In genomic region chr1:186497651-186498050, GRCh38 we compare ENCODE assay signal across 27 cellular contexts. TPM values are rescaled to one million over a fixed set of nuclear protein-coding genes. Genes with fewer than 3 reads are reported as not detected.
DNase-seq lines count a peak whose midpoint lies in the region; ATAC-seq and TF ChIP-seq lines count a peak whose summit lies in the region.
"Had no signal": no experiment of that assay in that cellular context is flagged by ENCODE, and none has a peak within 500 bp of the region (broad histone marks: within the 10 kb centered on the region; RNA-seq: fewer than 3 reads in every experiment).

No MANE protein-coding gene starts in this region.

- no peaks in the 10 kb centered on the region for H3K27me3 ChIP-seq in effector memory CD4-positive, alpha-beta T cell (replicated peaks; ENCODE audit: control insufficient read depth, insufficient read depth, low read length, poor library complexity, severe bottlenecking)
- H3K27me3 ChIP-seq: dorsolateral prefrontal cortex, tibial artery had no signal

- H3K27me3 Mint-ChIP-seq in HFFc6 (ENCODE audit: insufficient read depth) = no peaks in the 10 kb centered on the region
- H3K27me3 Mint-ChIP-seq: activated naive CD8-positive, alpha-beta T cell treated with anti-CD3 and anti-CD28 coated beads for 36 hours; stimulated activated naive CD8-positive, alpha-beta T cell treated with anti-CD3 and anti-CD28 coated beads, Interleukin-15, amount 100 ng/mL, for 72 hours had no signal

- H3K4me3 ChIP-seq in effector memory CD4-positive, alpha-beta T cell (ENCODE audit: insufficient read depth, low read depth, low read length, poor library complexity, severe bottlenecking) = no peak overlapping the region
- H3K4me3 ChIP-seq: dorsolateral prefrontal cortex, tibial artery had no signal

- H3K9me3 Mint-ChIP-seq in HFFc6 = no peaks in the 10 kb centered on the region
- H3K9me3 Mint-ChIP-seq: activated naive CD8-positive, alpha-beta T cell treated with anti-CD3 and anti-CD28 coated beads for 36 hours; activated T-helper 2 cell treated with anti-CD3 and anti-CD28 coated beads, Interferon-gamma antibody, Interleukin-2, Interleukin-4, amounts not matched to agents 10 μg/mL and 5 μg/mL and 100 μg/mL, durations not matched to agents 14 hours and 24 hours and 36 hours; natural killer cell; stimulated activated naive CD8-positive, alpha-beta T cell treated with anti-CD3 and anti-CD28 coated beads, Interleukin-15, amount 100 ng/mL, for 72 hours; T-helper 2 cell treated with Interferon-gamma antibody and Interleukin-4, amounts not matched to agents 5 μg/mL and 100 μg/mL, for 36 hours had no signal

- H3K36me3 ChIP-seq in effector memory CD4-positive, alpha-beta T cell (ENCODE audit: control insufficient read depth, insufficient read depth, low read length) = no peaks in the 10 kb centered on the region
- H3K36me3 ChIP-seq: tibial artery had no signal

- no peaks in the 10 kb centered on the region for H3K9me3 ChIP-seq in effector memory CD4-positive, alpha-beta T cell (ENCODE audit: control insufficient read depth, low read length)
- H3K9me3 ChIP-seq: tibial artery had no signal

- H3K36me3 Mint-ChIP-seq in HFFc6 (ENCODE audit: low read depth) = peaks cover 8% of the 10 kb centered on the region
- H3K36me3 Mint-ChIP-seq: activated naive CD8-positive, alpha-beta T cell treated with anti-CD3 and anti-CD28 coated beads for 36 hours; natural killer cell had no signal

- H3K4me1 Mint-ChIP-seq in HFFc6 (ENCODE audit: low read depth) = peaks cover 81% of the 10 kb centered on the region
- H3K4me1 Mint-ChIP-seq: natural killer cell had no signal

- no peak overlapping the region for H3K27ac ChIP-seq in effector memory CD4-positive, alpha-beta T cell (ENCODE audit: insufficient read depth, low read length, poor library complexity, severe bottlenecking)
- H3K27ac ChIP-seq: 22Rv1, dorsolateral prefrontal cortex, tibial artery had no signal

- DNase-seq in NCI-H2171 treated with DMSO at 0.1 percent for 48 hours (lab: John Stamatoyannopoulos, UW) = peak; percentile 24
- no peak for DNase-seq in NCI-H2171 (lab: John Stamatoyannopoulos, UW)
- DNase-seq in HFFc6 = no peak
- DNase-seq in NCI-H446 (lab: John Stamatoyannopoulos, UW) = no peak
- DNase-seq in CD1c-positive myeloid dendritic cell (ENCODE audit: extremely low spot score) = no peak
- no peak for DNase-seq in effector memory CD4-positive, alpha-beta T cell
- no peak for DNase-seq in HuH-7.5 (ENCODE audit: low spot score)
- DNase-seq: activated CD8-positive, alpha-beta memory T cell treated with anti-CD3 and anti-CD28 coated beads, Interleukin-2, amount 50 U/mL, for 4 hours; activated naive CD8-positive, alpha-beta T cell treated with anti-CD3 and anti-CD28 coated beads for 36 hours; central memory CD4-positive, alpha-beta T cell; dorsolateral prefrontal cortex; GOT3; left ventricle myocardium superior; midbrain; natural killer cell; NCI-H2107; NCI-H524; right cardiac atrium; stimulated activated naive CD8-positive, alpha-beta T cell treated with anti-CD3 and anti-CD28 coated beads, Interleukin-15, amount 100 ng/mL, for 72 hours; tibial artery had no signal

- H3K4me3 Mint-ChIP-seq in HFFc6 = no peak overlapping the region
- H3K4me3 Mint-ChIP-seq: activated naive CD8-positive, alpha-beta T cell treated with anti-CD3 and anti-CD28 coated beads for 36 hours; natural killer cell; stimulated activated naive CD8-positive, alpha-beta T cell treated with anti-CD3 and anti-CD28 coated beads, Interleukin-15, amount 100 ng/mL, for 72 hours; T-helper 2 cell treated with Interferon-gamma antibody and Interleukin-4, amounts not matched to agents 5 μg/mL and 100 μg/mL, for 36 hours had no signal

- H3K4me1 ChIP-seq in effector memory CD4-positive, alpha-beta T cell (ENCODE audit: control insufficient read depth, insufficient read depth, low read length, poor library complexity, severe bottlenecking) = no peaks in the 10 kb centered on the region

- peak; percentile 47 for ATAC-seq in HG03469 (IDR thresholded peaks at IDR 0.05; ENCODE audit: unreplicated experiment)
- ATAC-seq: HepG2; left ventricle myocardium superior; natural killer cell; right cardiac atrium; stimulated activated naive CD8-positive, alpha-beta T cell treated with anti-CD3 and anti-CD28 coated beads, Interleukin-15, amount 100 ng/mL, for 72 hours had no signal

- H3K27ac Mint-ChIP-seq in HFFc6 = peak overlapping the region; percentile 95
- H3K27ac Mint-ChIP-seq: activated naive CD8-positive, alpha-beta T cell treated with anti-CD3 and anti-CD28 coated beads for 36 hours; activated T-helper 2 cell treated with anti-CD3 and anti-CD28 coated beads, Interferon-gamma antibody, Interleukin-2, Interleukin-4, amounts not matched to agents 10 μg/mL and 5 μg/mL and 100 μg/mL, durations not matched to agents 14 hours and 24 hours and 36 hours; natural killer cell; stimulated activated naive CD8-positive, alpha-beta T cell treated with anti-CD3 and anti-CD28 coated beads, Interleukin-15, amount 100 ng/mL, for 72 hours; T-helper 2 cell treated with Interferon-gamma antibody and Interleukin-4, amounts not matched to agents 5 μg/mL and 100 μg/mL, for 36 hours had no signal

- TF ChIP-seq CTCF in HFFc6 (IDR thresholded peaks at IDR 0.05) = no peak

RNA-seq across cellular contexts. Expression of gene PDC, which starts 36.7 kb away (rescaled TPM):
- total RNA-seq in HFFc6 (2021; fragmentation: NEBNext Ultra II Directional; extraction: Animal tissue kit (Norgen Biotek cat#: 25700)) = under 1 TPM in 2 of 6 experiments, not detected in 4; 0.17 TPM
- total RNA-seq: activated naive CD8-positive, alpha-beta T cell treated with anti-CD3 and anti-CD28 coated beads for 36 hours; activated T-helper 2 cell treated with anti-CD3 and anti-CD28 coated beads, Interferon-gamma antibody, Interleukin-2, Interleukin-4, amounts not matched to agents 10 μg/mL and 5 μg/mL and 100 μg/mL, durations not matched to agents 14 hours and 24 hours and 36 hours; astrocyte; HepG2; left ventricle myocardium superior; natural killer cell; osteocyte; right cardiac atrium had no signal
